9 cellular contexts compared by ENCODE assay signal in the genomic region with DNA sequence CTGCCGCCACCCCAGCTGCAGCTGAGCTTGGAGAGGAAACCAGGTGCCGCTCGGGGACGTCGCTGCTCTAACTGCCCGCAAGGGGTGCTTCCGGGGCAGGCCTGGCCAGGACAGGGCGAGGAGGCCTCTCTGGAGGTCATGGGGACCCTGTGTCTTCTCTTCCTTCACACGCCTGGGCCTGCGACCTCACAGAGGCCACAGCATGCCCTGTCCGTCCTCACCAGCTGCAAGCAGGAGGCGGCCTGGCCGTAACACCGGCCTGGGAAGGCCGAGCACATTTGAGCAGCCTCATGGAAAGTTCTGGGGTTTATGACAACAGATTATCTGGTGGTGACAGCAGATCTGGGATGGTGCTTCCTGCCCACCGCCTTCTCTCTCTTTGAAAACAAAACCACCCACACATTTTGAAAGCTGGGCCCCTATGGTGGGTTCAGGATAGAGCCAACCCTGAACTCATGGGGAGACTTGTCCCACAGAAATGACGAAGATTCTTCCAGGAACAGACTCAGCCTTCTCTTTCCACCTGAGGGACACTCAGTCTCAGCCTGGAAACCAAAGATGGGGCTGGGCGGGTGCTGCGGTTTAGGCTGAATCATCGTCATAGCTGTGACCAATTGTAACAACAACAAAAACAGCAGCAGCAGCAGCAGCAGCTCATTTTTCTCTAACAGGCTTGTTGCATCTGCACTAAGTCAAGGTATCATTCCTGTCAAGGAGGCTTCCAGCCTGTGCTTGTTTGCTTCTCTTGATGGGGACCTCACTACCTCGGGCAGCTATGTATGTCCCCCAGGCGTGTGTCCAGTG.
DNase-seq lines count a peak whose midpoint lies in the region; ATAC-seq and TF ChIP-seq lines count a peak whose summit lies in the region.
"Had no signal": no experiment of that assay in that cellular context is flagged by ENCODE, and none has a peak within 500 bp of the region (broad histone marks: within the 10 kb centered on the region; RNA-seq: fewer than 3 reads in every experiment).

No MANE protein-coding gene starts in this region.

- H3K4me3 ChIP-seq in foreskin fibroblast (ENCODE audit: low read depth in 1 of 2, low read length in 2 of 2), result no peak overlapping the region
- H3K4me3 ChIP-seq in aorta (ENCODE audit: low read length in 2 of 2), result no peak overlapping the region

- no peak for ATAC-seq in aorta (ENCODE audit: low FRiP score)

- intact Hi-C loops in aorta (cut with DNase I), result no loop called here

- no peaks in the 10 kb centered on the region for H3K4me1 ChIP-seq in aorta (ENCODE audit: control insufficient read depth in 1 of 2, insufficient read depth in 2 of 2, low read length in 2 of 2)

- 83 to 87% methylated on average over 22 of the region's 22 CpGs for WGBS in aorta, 2 donors

- no peaks in the 10 kb centered on the region for H3K27me3 ChIP-seq in aorta (ENCODE audit: control insufficient read depth in 1 of 2, insufficient read depth in 2 of 2, low read length in 1 of 2)

- TF ChIP-seq CTCF in foreskin fibroblast (IDR thresholded peaks at IDR 0.05; ENCODE audit: low read depth, low read length), result no peak

- peak; percentile 67 for DNase-seq in activated naive CD4-positive, alpha-beta T cell treated with Interleukin-2 at 50 U/mL for 16 hours
- no peak for DNase-seq in activated naive CD4-positive, alpha-beta T cell treated with anti-CD3 and anti-CD28 coated beads, Interleukin-2, amount 50 U/mL, for 16 hours
- peak; percentile 19 for DNase-seq in activated CD8-positive, alpha-beta memory T cell treated with anti-CD3 and anti-CD28 coated beads, Interleukin-2, amount 50 U/mL, for 24 hours (ENCODE audit: extremely low read depth)
- DNase-seq in foreskin fibroblast (peak; percentile 72 to 88), substantia nigra (lab: John Stamatoyannopoulos, UW) (no peak), DMS 273 (lab: John Stamatoyannopoulos, UW; ENCODE audit: unreplicated experiment) (no peak), aorta (no peak)
- peak; percentile 69 for DNase-seq in stimulated activated naive CD4-positive, alpha-beta T cell treated with Interleukin-2 at 50 U/mL for 16 hours (lab: John Stamatoyannopoulos, UW)

- H3K27ac ChIP-seq in substantia nigra (ENCODE audit: low read depth, low read length, poor library complexity, severe bottlenecking) (no peak overlapping the region), aorta (ENCODE audit: low read depth in 1 of 2, low read length in 2 of 2) (no peak overlapping the region)
- H3K27ac ChIP-seq: HL-60 had no signal

- no peaks in the 10 kb centered on the region for H3K9me3 ChIP-seq in aorta (ENCODE audit: control insufficient read depth, low read length)

- H3K36me3 ChIP-seq in aorta (ENCODE audit: control insufficient read depth in 1 of 2, insufficient read depth in 2 of 2, low read length in 1 of 2), result no peaks in the 10 kb centered on the region

Comparison
In these comparisons a context has a peak if more than half of its experiments do, and no peak if none do; other contexts are left out.
1. DNase-seq: peak in activated naive CD4-positive, alpha-beta T cell treated with Interleukin-2 at 50 U/mL for 16 hours (single experiment), activated CD8-positive, alpha-beta memory T cell treated with anti-CD3 and anti-CD28 coated beads, Interleukin-2, amount 50 U/mL, for 24 hours (single experiment), foreskin fibroblast (2 of 2) and stimulated activated naive CD4-positive, alpha-beta T cell treated with Interleukin-2 at 50 U/mL for 16 hours (single experiment); none in activated naive CD4-positive, alpha-beta T cell treated with anti-CD3 and anti-CD28 coated beads, Interleukin-2, amount 50 U/mL, for 16 hours (single experiment), substantia nigra (0 of 49), DMS 273 (single experiment) and aorta (0 of 2).